8 cellular contexts compared by ENCODE assay signal in genomic region chr5:154940375-154940771, GRCh38. TPM values are rescaled to one million over a fixed set of nuclear protein-coding genes. Genes with fewer than 3 reads are reported as not detected.
A peak's percentile ranks its signal among the peaks of the same experiment; 100 is the strongest.
DNase-seq lines count a peak whose midpoint lies in the region; ATAC-seq and TF ChIP-seq lines count a peak whose summit lies in the region.

No MANE protein-coding gene starts in this region.

- H3K27ac ChIP-seq in SJSA1, result peak overlapping the region; percentile 48; the same call in 1 of the 2 replicates
- peak overlapping the region; percentile 79 to 89 (median 84) for H3K27ac ChIP-seq in esophagus squamous epithelium
- H3K27ac ChIP-seq in prostate gland, result peak overlapping the region; percentile 59 to 66

- TF ChIP-seq POLR2A in esophagus squamous epithelium (IDR thresholded peaks at IDR 0.05) (no peak), prostate gland (IDR thresholded peaks at IDR 0.05) (no peak)

- H3K9me3 ChIP-seq in SJSA1 (replicated peaks) (no peaks in the 10 kb centered on the region), esophagus squamous epithelium (no peaks in the 10 kb centered on the region), prostate gland (no peaks in the 10 kb centered on the region)

- no peak for ATAC-seq in HG02885 (IDR thresholded peaks at IDR 0.05; ENCODE audit: poor library complexity, unreplicated experiment)

- H3K36me3 ChIP-seq in GM06990 (ENCODE audit: control insufficient read depth, insufficient read depth, low read length) (peaks cover 2% of the 10 kb centered on the region; the same call in 1 of the 2 replicates), SJSA1 (peaks cover 27% of the 10 kb centered on the region), esophagus squamous epithelium (peaks cover 0 to 4% (median 0%) of the 10 kb centered on the region in 3 donors), prostate gland (no peaks in the 10 kb centered on the region)

- DNase-seq in GM06990 (ENCODE audit: extremely low read depth, insufficient read length) (no peak), SJSA1 (ENCODE audit: low read depth in 1 of 2, low spot score in 2 of 2) (peak in 1 of 2 experiments; percentile 11), esophagus squamous epithelium (lab: John Stamatoyannopoulos, UW) (no peak), prostate gland (ENCODE audit: low spot score) (no peak), anterior cingulate cortex (lab: John Stamatoyannopoulos, UW) (no peak), NCI-H526 treated with DMSO at 0.1 percent for 48 hours (lab: John Stamatoyannopoulos, UW) (no peak), NCI-H69 (lab: John Stamatoyannopoulos, UW) (no peak)

- no peak for TF ChIP-seq CTCF in GM06990 (IDR thresholded peaks at IDR 0.05; ENCODE audit: insufficient read depth, low read length, poor library complexity, severe bottlenecking)
- TF ChIP-seq CTCF in esophagus squamous epithelium (IDR thresholded peaks at IDR 0.05), result no peak
- no peak for TF ChIP-seq CTCF in prostate gland (IDR thresholded peaks at IDR 0.05)

- peaks cover 25% of the 10 kb centered on the region for H3K4me1 ChIP-seq in SJSA1 (replicated peaks)
- H3K4me1 ChIP-seq in esophagus squamous epithelium, result peaks cover 10 to 63% (median 36%) of the 10 kb centered on the region in 3 donors
- H3K4me1 ChIP-seq in prostate gland (replicated peaks), result peaks cover 7% of the 10 kb centered on the region

- 81 to 86% methylated on average over 7 to 9 of the region's 9 CpGs for WGBS in esophagus squamous epithelium, 2 donors
- 85% methylated on average over 9 of the region's 9 CpGs for WGBS in prostate gland

- H3K4me3 ChIP-seq in GM06990 (replicated peaks; ENCODE audit: low read depth, low read length) (peak overlapping the region; percentile 91), SJSA1 (peak overlapping the region; percentile 59), esophagus squamous epithelium (peak overlapping the region; percentile 66 to 92 (median 73)), prostate gland (peak overlapping the region; percentile 55 to 56)

- H3K27me3 ChIP-seq in GM06990 (replicated peaks; ENCODE audit: control insufficient read depth, insufficient read depth, low read length) (no peaks in the 10 kb centered on the region), SJSA1 (replicated peaks) (no peaks in the 10 kb centered on the region), esophagus squamous epithelium (no peaks in the 10 kb centered on the region), prostate gland (replicated peaks; ENCODE audit: insufficient read depth) (no peaks in the 10 kb centered on the region)

- intact Hi-C loops in esophagus squamous epithelium (cut with DNase I), result no loop called here
- intact Hi-C loops in prostate gland (cut with DNase I), result loop anchor here (5.0 kb wide), 1 partner anchor 83 kb away; the partner anchor contains the start of gene CNOT8

RNA-seq across cellular contexts. Expression of gene MRPL22, which starts 0.5 kb away (rescaled TPM):
- total RNA-seq in SJSA1 (2014; rRNA removed; shearing (Covaris generic)), result 26.9 and 41.5 TPM in 2 replicates
- total RNA-seq in esophagus squamous epithelium (10 to 100 TPM; 17.0 to 29.9 (median 21.6) TPM), prostate gland (10 to 100 TPM; 14.4 to 35.2 TPM)

RNA-seq across cellular contexts. Expression of gene GEMIN5, which starts 2.4 kb away (rescaled TPM):
- 26.7 and 33.0 TPM in 2 replicates for total RNA-seq in SJSA1 (2014; rRNA removed; shearing (Covaris generic))
- total RNA-seq in esophagus squamous epithelium (10 to 100 TPM; 10.1 to 18.1 (median 13.2) TPM), prostate gland (10 to 100 TPM; 14.6 to 20.3 TPM)
